11 cellular contexts compared by ENCODE assay signal in genomic region chr21:31530918-31531705, GRCh38.
A peak's percentile ranks its signal among the peaks of the same experiment; 100 is the strongest.
DNase-seq lines count a peak whose midpoint lies in the region; ATAC-seq and TF ChIP-seq lines count a peak whose summit lies in the region.
"Had no signal": no experiment of that assay in that cellular context is flagged by ENCODE, and none has a peak within 500 bp of the region (broad histone marks: within the 10 kb centered on the region; RNA-seq: fewer than 3 reads in every experiment).

No MANE protein-coding gene starts in this region.

- H3K9me3 Mint-ChIP-seq in activated CD4-positive, alpha-beta T cell treated with anti-CD3 and anti-CD28 coated beads, Interleukin-2, amount 10 ng/mL, durations not matched to agents 24 days and 14 days, result no peaks in the 10 kb centered on the region

- peak; percentile 99 for DNase-seq in NCI-H2171 treated with DMSO at 0.1 percent for 48 hours (lab: John Stamatoyannopoulos, UW)
- peak; percentile 34 to 73 (median 61) for DNase-seq in body of pancreas
- no peak for DNase-seq in trophoblast cell
- no peak for DNase-seq in psoas muscle
- no peak for DNase-seq in stimulated activated CD4-positive, alpha-beta T cell treated with anti-CD3 and anti-CD28 coated beads, Interleukin-4, amount 100 ng/mL, for 4 hours
- no peak for DNase-seq in activated CD4-positive, alpha-beta T cell treated with anti-CD3 and anti-CD28 coated beads for 1 hour
- no peak for DNase-seq in activated CD4-positive, alpha-beta T cell treated with anti-CD3 and anti-CD28 coated beads, Interleukin-2, amount 10 ng/mL, durations not matched to agents 24 days and 14 days
- DNase-seq: aorta, foreskin melanocyte had no signal

- H4K12ac ChIP-seq in trophoblast cell (ENCODE audit: low read depth, low read length), result no peak overlapping the region

- no peak overlapping the region for H3K4me2 ChIP-seq in trophoblast cell (ENCODE audit: low read length)

- peak overlapping the region; percentile 81 for H3K14ac ChIP-seq in trophoblast cell (ENCODE audit: low read length)

- H2AFZ ChIP-seq in trophoblast cell (ENCODE audit: insufficient read depth, low read length, poor library complexity), result no peak overlapping the region

- H3K9ac ChIP-seq in HUES6 (ENCODE audit: low read length), result no peak overlapping the region
- H3K9ac ChIP-seq in trophoblast cell (ENCODE audit: low read length), result no peak overlapping the region

- peaks cover 44% of the 10 kb centered on the region for H3K4me1 ChIP-seq in HUES6 (ENCODE audit: control insufficient read depth, insufficient read depth, low read length)
- H3K4me1 ChIP-seq in body of pancreas, result peaks cover 9% of the 10 kb centered on the region
- peaks cover 20 to 23% of the 10 kb centered on the region in 2 experiments for H3K4me1 ChIP-seq in trophoblast cell (ENCODE audit: control insufficient read depth in 1 of 2, insufficient read depth in 2 of 2, low read length in 2 of 2)
- H3K4me1 ChIP-seq in psoas muscle, result no peaks in the 10 kb centered on the region

- H3K23ac ChIP-seq in trophoblast cell (ENCODE audit: low read length), result no peak overlapping the region

- no peak overlapping the region for H3K27ac Mint-ChIP-seq in activated CD4-positive, alpha-beta T cell treated with anti-CD3 and anti-CD28 coated beads, Interleukin-2, amount 10 ng/mL, durations not matched to agents 24 days and 14 days

- no peak for TF ChIP-seq POLR2A in body of pancreas (IDR thresholded peaks at IDR 0.05)

- H3K27me3 ChIP-seq in HUES6 (ENCODE audit: control insufficient read depth, insufficient read depth, low read length) (no peaks in the 10 kb centered on the region), body of pancreas (no peaks in the 10 kb centered on the region), trophoblast cell (ENCODE audit: insufficient read depth, low read length) (no peaks in the 10 kb centered on the region), psoas muscle (ENCODE audit: insufficient read depth in 3 of 3, low read length in 2 of 3) (peaks cover 0 to 2% (median 0%) of the 10 kb centered on the region in 3 donors)

- H3K4ac ChIP-seq in trophoblast cell (ENCODE audit: low read depth, low read length), result no peak overlapping the region

- H3K27me3 Mint-ChIP-seq in activated CD4-positive, alpha-beta T cell treated with anti-CD3 and anti-CD28 coated beads, Interleukin-2, amount 10 ng/mL, durations not matched to agents 24 days and 14 days, result peaks cover 6% of the 10 kb centered on the region

- H3K36me3 Mint-ChIP-seq in activated CD4-positive, alpha-beta T cell treated with anti-CD3 and anti-CD28 coated beads, Interleukin-2, amount 10 ng/mL, durations not matched to agents 24 days and 14 days (ENCODE audit: low read depth), result peaks cover 3% of the 10 kb centered on the region

- intact Hi-C loops in body of pancreas (cut with DNase I) (no loop called here), psoas muscle (cut with DNase I) (no loop called here)
- intact Hi-C loops in activated CD4-positive, alpha-beta T cell treated with anti-CD3 and anti-CD28 coated beads, Interleukin-2, amount 10 ng/mL, durations not matched to agents 24 days and 14 days (cut with micrococcal nuclease), result no loop called here

- H3K36me3 ChIP-seq in HUES6 (ENCODE audit: control insufficient read depth, insufficient read depth, low read length) (no peaks in the 10 kb centered on the region), body of pancreas (replicated peaks in 1 of 2; ENCODE audit: insufficient read depth in 1 of 2, low read depth in 2 of 2) (no peaks in the 10 kb centered on the region), trophoblast cell (ENCODE audit: control insufficient read depth in 1 of 2, insufficient read depth in 2 of 2, low read length in 2 of 2) (no peaks in the 10 kb centered on the region), psoas muscle (ENCODE audit: insufficient read depth in 1 of 2, low read depth in 1 of 2) (no peaks in the 10 kb centered on the region)

- WGBS in body of pancreas, 2 donors, result 40 to 44% methylated on average over 10 of the region's 10 CpGs
- WGBS in trophoblast cell (ENCODE audit: extremely low coverage, insufficient coverage, insufficient read length), result no CpG with 5 or more reads among the region's 10 CpGs
- 40 to 46% (median 41%) methylated on average over 10 of the region's 10 CpGs for WGBS in psoas muscle, 3 donors

- TF ChIP-seq CTCF in body of pancreas (IDR thresholded peaks at IDR 0.05) (no peak), psoas muscle (IDR thresholded peaks at IDR 0.05) (no peak)

- no peak overlapping the region for H2BK120ac ChIP-seq in trophoblast cell (ENCODE audit: insufficient read depth, low read length, poor library complexity)

- H4K91ac ChIP-seq in trophoblast cell (ENCODE audit: low read depth, low read length), result no peak overlapping the region

- no peaks in the 10 kb centered on the region for H3K79me2 ChIP-seq in trophoblast cell (ENCODE audit: control insufficient read depth, insufficient read depth, low read length, poor library complexity)

- peaks cover 3% of the 10 kb centered on the region for H3K79me1 ChIP-seq in trophoblast cell (ENCODE audit: low read length)

- H4K8ac ChIP-seq in trophoblast cell (ENCODE audit: low read depth, low read length), result peak overlapping the region; percentile 66

- peak overlapping the region; percentile 87 for H2BK12ac ChIP-seq in trophoblast cell (ENCODE audit: low read length)

- H3K4me1 Mint-ChIP-seq in activated CD4-positive, alpha-beta T cell treated with anti-CD3 and anti-CD28 coated beads, Interleukin-2, amount 10 ng/mL, durations not matched to agents 24 days and 14 days, result peaks cover 13% of the 10 kb centered on the region

- H3K4me3 ChIP-seq in HUES6 (ENCODE audit: low read depth, low read length), result no peak overlapping the region
- H3K4me3 ChIP-seq in body of pancreas, result no peak overlapping the region
- H3K4me3 ChIP-seq in trophoblast cell (ENCODE audit: low read depth, low read length), result no peak overlapping the region
- H3K4me3 ChIP-seq in psoas muscle, result no peak overlapping the region

- no peak overlapping the region for H3K18ac ChIP-seq in trophoblast cell (ENCODE audit: low read length)

- no peak overlapping the region for H2BK5ac ChIP-seq in trophoblast cell (ENCODE audit: low read depth, low read length, poor library complexity)

- H3K4me3 Mint-ChIP-seq in activated CD4-positive, alpha-beta T cell treated with anti-CD3 and anti-CD28 coated beads, Interleukin-2, amount 10 ng/mL, durations not matched to agents 24 days and 14 days, result no peak overlapping the region

- no peak for ATAC-seq in body of pancreas
- no peak for ATAC-seq in psoas muscle
- ATAC-seq: HCT116 had no signal

- H3K9me3 ChIP-seq in HUES6 (ENCODE audit: control insufficient read depth, insufficient read depth, low read depth, low read length) (no peaks in the 10 kb centered on the region), body of pancreas (no peaks in the 10 kb centered on the region), trophoblast cell (ENCODE audit: insufficient read depth, low read depth, low read length) (no peaks in the 10 kb centered on the region), psoas muscle (no peaks in the 10 kb centered on the region)

- peak overlapping the region; percentile 5; the same call in 1 of the 2 replicates for H3K27ac ChIP-seq in HUES6 (ENCODE audit: low read depth, low read length)
- H3K27ac ChIP-seq in body of pancreas, result no peak overlapping the region
- no peak overlapping the region for H3K27ac ChIP-seq in trophoblast cell (ENCODE audit: low read depth, low read length)
- no peak overlapping the region for H3K27ac ChIP-seq in psoas muscle

- peak overlapping the region; percentile 52 for H2AK5ac ChIP-seq in trophoblast cell (ENCODE audit: low read length)

Comparison
In these comparisons a context has a peak if more than half of its experiments do, and no peak if none do; other contexts are left out.
1. DNase-seq: peak in NCI-H2171 treated with DMSO at 0.1 percent for 48 hours (single experiment) and body of pancreas (4 of 4); none in trophoblast cell (0 of 2), psoas muscle (0 of 2), stimulated activated CD4-positive, alpha-beta T cell treated with anti-CD3 and anti-CD28 coated beads, Interleukin-4, amount 100 ng/mL, for 4 hours (0 of 2), activated CD4-positive, alpha-beta T cell treated with anti-CD3 and anti-CD28 coated beads for 1 hour (single experiment) and activated CD4-positive, alpha-beta T cell treated with anti-CD3 and anti-CD28 coated beads, Interleukin-2, amount 10 ng/mL, durations not matched to agents 24 days and 14 days (single experiment).